In genomic region chr1:76086597-76086996, GRCh38 we compare ENCODE assay signal across 20 cellular contexts. TPM values are rescaled to one million over a fixed set of nuclear protein-coding genes. Genes with fewer than 3 reads are reported as not detected.
"Had no signal": no experiment of that assay in that cellular context is flagged by ENCODE, and none has a peak within 500 bp of the region (broad histone marks: within the 10 kb centered on the region; RNA-seq: fewer than 3 reads in every experiment).

No MANE protein-coding gene starts in this region.

- H3K4me1 Mint-ChIP-seq: activated CD4-positive, alpha-beta T cell treated with anti-CD3 and anti-CD28 coated beads, Interleukin-2, amount 10 ng/mL, durations not matched to agents 7 days and 5 days; natural killer cell had no signal

- H3K9me3 ChIP-seq: body of pancreas, gastroesophageal sphincter, heart left ventricle, neutrophil, transverse colon, vagina had no signal

- ATAC-seq: activated CD8-positive, alpha-beta T cell treated with anti-CD3 and anti-CD28 coated beads, Interleukin-2, amount 10 ng/mL, durations not matched to agents 7 days and 5 days; body of pancreas; gastroesophageal sphincter; heart left ventricle; natural killer cell had no signal

- H3K4me3 ChIP-seq: body of pancreas, gastroesophageal sphincter, heart left ventricle, transverse colon, vagina had no signal

- H3K27me3 ChIP-seq: body of pancreas, gastroesophageal sphincter, heart left ventricle, neutrophil, transverse colon, vagina had no signal

- H3K4me1 ChIP-seq: body of pancreas, heart left ventricle, vagina had no signal

- H3K27ac Mint-ChIP-seq: activated CD4-positive, alpha-beta T cell treated with anti-CD3 and anti-CD28 coated beads, Interleukin-2, amount 10 ng/mL, durations not matched to agents 7 days and 5 days; activated CD8-positive, alpha-beta T cell treated with anti-CD3 and anti-CD28 coated beads, Interleukin-2, amount 10 ng/mL, durations not matched to agents 7 days and 5 days; activated naive CD4-positive, alpha-beta T cell treated with anti-CD3 and anti-CD28 coated beads for 36 hours; activated T-cell treated with anti-CD3 and anti-CD28 coated beads, Interleukin-2, amount 50 U/mL, for 24 hours; activated T-helper 2 cell treated with anti-CD3 and anti-CD28 coated beads, Interferon-gamma antibody, Interleukin-2, Interleukin-4, amounts not matched to agents 10 μg/mL and 5 μg/mL and 100 μg/mL, durations not matched to agents 14 hours and 24 hours and 36 hours; endodermal cell; natural killer cell; stimulated activated naive CD8-positive, alpha-beta T cell treated with anti-CD3 and anti-CD28 coated beads, Interleukin-15, Interleukin-2, amounts not matched to agents 100 ng/mL and 50 ng/mL, for 24 hours; T-helper 1 cell treated with Interleukin-12 subunit alpha and Interleukin-12 subunit beta and Interleukin-4 antibody, amounts not matched to agents 30 μg/mL and 1 μg/mL, for 36 hours had no signal

- H3K36me3 Mint-ChIP-seq: natural killer cell had no signal

- H3K4me3 Mint-ChIP-seq: activated CD4-positive, alpha-beta T cell treated with anti-CD3 and anti-CD28 coated beads, Interleukin-2, amount 10 ng/mL, durations not matched to agents 7 days and 5 days; activated CD8-positive, alpha-beta T cell treated with anti-CD3 and anti-CD28 coated beads, Interleukin-2, amount 10 ng/mL, durations not matched to agents 7 days and 5 days; activated naive CD4-positive, alpha-beta T cell treated with anti-CD3 and anti-CD28 coated beads for 36 hours; activated T-cell treated with anti-CD3 and anti-CD28 coated beads, Interleukin-2, amount 50 U/mL, for 24 hours; endodermal cell; natural killer cell; stimulated activated naive CD8-positive, alpha-beta T cell treated with anti-CD3 and anti-CD28 coated beads, Interleukin-15, Interleukin-2, amounts not matched to agents 100 ng/mL and 50 ng/mL, for 24 hours; T-helper 1 cell treated with Interleukin-12 subunit alpha and Interleukin-12 subunit beta and Interleukin-4 antibody, amounts not matched to agents 30 μg/mL and 1 μg/mL, for 36 hours had no signal

- H3K27me3 Mint-ChIP-seq: activated CD4-positive, alpha-beta T cell treated with anti-CD3 and anti-CD28 coated beads, Interleukin-2, amount 10 ng/mL, durations not matched to agents 7 days and 5 days; activated T-cell treated with anti-CD3 and anti-CD28 coated beads, Interleukin-2, amount 50 U/mL, for 24 hours; stimulated activated naive CD8-positive, alpha-beta T cell treated with anti-CD3 and anti-CD28 coated beads, Interleukin-15, Interleukin-2, amounts not matched to agents 100 ng/mL and 50 ng/mL, for 24 hours had no signal

- H3K9me3 Mint-ChIP-seq: activated CD4-positive, alpha-beta T cell treated with anti-CD3 and anti-CD28 coated beads, Interleukin-2, amount 10 ng/mL, durations not matched to agents 7 days and 5 days; activated naive CD4-positive, alpha-beta T cell treated with anti-CD3 and anti-CD28 coated beads for 36 hours; activated T-cell treated with anti-CD3 and anti-CD28 coated beads, Interleukin-2, amount 50 U/mL, for 24 hours; activated T-helper 2 cell treated with anti-CD3 and anti-CD28 coated beads, Interferon-gamma antibody, Interleukin-2, Interleukin-4, amounts not matched to agents 10 μg/mL and 5 μg/mL and 100 μg/mL, durations not matched to agents 14 hours and 24 hours and 36 hours; endodermal cell; natural killer cell; stimulated activated naive CD8-positive, alpha-beta T cell treated with anti-CD3 and anti-CD28 coated beads, Interleukin-15, Interleukin-2, amounts not matched to agents 100 ng/mL and 50 ng/mL, for 24 hours; T-helper 1 cell treated with Interleukin-12 subunit alpha and Interleukin-12 subunit beta and Interleukin-4 antibody, amounts not matched to agents 30 μg/mL and 1 μg/mL, for 36 hours had no signal

- DNase-seq: activated CD4-positive, alpha-beta T cell treated with anti-CD3 and anti-CD28 coated beads, Interleukin-2, amount 10 ng/mL, durations not matched to agents 7 days and 5 days; activated CD8-positive, alpha-beta T cell treated with anti-CD3 and anti-CD28 coated beads, Interleukin-2, amount 10 ng/mL, durations not matched to agents 7 days and 5 days; activated naive CD4-positive, alpha-beta T cell treated with anti-CD3 and anti-CD28 coated beads for 36 hours; activated T-cell treated with anti-CD3 and anti-CD28 coated beads, Interleukin-2, amount 50 U/mL, for 24 hours; body of pancreas; caudate nucleus; endodermal cell; erythroblast; heart left ventricle; mesenchymal stem cell; natural killer cell; retina; stimulated activated CD4-positive, alpha-beta T cell treated with anti-CD3 and anti-CD28 coated beads, Interleukin-1b, Interleukin-23, amount 100 ng/mL, for 48 hours; transverse colon had no signal

- H3K27ac ChIP-seq: body of pancreas, gastroesophageal sphincter, heart left ventricle, neutrophil, transverse colon, vagina had no signal

- H3K36me3 ChIP-seq: gastroesophageal sphincter, heart left ventricle, neutrophil, transverse colon, vagina had no signal

RNA-seq across cellular contexts. Expression of gene ST6GALNAC3, which starts 12.1 kb away (rescaled TPM):
- total RNA-seq: activated T-helper 2 cell treated with anti-CD3 and anti-CD28 coated beads, Interferon-gamma antibody, Interleukin-2, Interleukin-4, amounts not matched to agents 10 μg/mL and 5 μg/mL and 100 μg/mL, durations not matched to agents 14 hours and 24 hours and 36 hours; natural killer cell had no signal
